In the genomic region with DNA sequence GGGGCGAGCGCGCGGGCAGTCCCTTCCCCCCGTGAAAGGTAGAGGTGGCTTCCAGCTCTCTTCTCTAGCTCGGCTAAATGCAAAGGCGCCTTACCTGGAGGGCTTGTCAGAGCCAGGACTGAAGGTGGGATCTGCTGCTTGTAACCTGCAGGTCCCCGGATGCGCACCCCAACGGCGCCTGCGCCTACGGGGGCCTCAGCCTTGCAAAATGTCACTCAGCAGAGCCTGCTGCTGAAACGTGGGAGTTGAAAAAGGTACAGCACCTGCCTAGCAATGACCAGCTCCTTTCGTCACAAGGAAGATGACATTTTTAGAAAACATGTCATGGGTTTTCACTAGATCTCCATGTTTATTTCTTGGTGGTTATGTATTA, we compare ENCODE assay signal across 1 cellular context.
TF ChIP-seq lines count a peak whose summit lies in the region.

No MANE protein-coding gene starts in this region.

TF ChIP-seq in HEK293, 187 proteins besides CTCF, POLR2A, EP300 and RAD21 (continued from another document):
- TF ChIP-seq ZNF518A (tag by site-specific recombination; conservative IDR thresholded peaks at IDR 0.05; ENCODE audit: low read depth), result no peak
- no peak for TF ChIP-seq ZBTB8A (tag by site-specific recombination; IDR thresholded peaks at IDR 0.05)
- no peak for TF ChIP-seq GLI4 (tag by site-specific recombination; IDR thresholded peaks at IDR 0.05)
- TF ChIP-seq ZNF776 (tag by site-specific recombination; IDR thresholded peaks at IDR 0.05; ENCODE audit: borderline replicate concordance), result no peak
- TF ChIP-seq GLIS2 (tag by site-specific recombination; IDR thresholded peaks at IDR 0.05), result peak; percentile 51; the same call in 1 of the 2 replicates
- TF ChIP-seq ZFP37 (tag by site-specific recombination; IDR thresholded peaks at IDR 0.05), result 0 out of 2 replicates have a peak, but pooled peaks have one; percentile 6
- TF ChIP-seq ZNF18 (tag by site-specific recombination; IDR thresholded peaks at IDR 0.05), result no peak
- no peak for TF ChIP-seq ZSCAN5A (tag by site-specific recombination; IDR thresholded peaks at IDR 0.05)
